Comparison of ENCODE assay signal across 8 cellular contexts in the genomic region with DNA sequence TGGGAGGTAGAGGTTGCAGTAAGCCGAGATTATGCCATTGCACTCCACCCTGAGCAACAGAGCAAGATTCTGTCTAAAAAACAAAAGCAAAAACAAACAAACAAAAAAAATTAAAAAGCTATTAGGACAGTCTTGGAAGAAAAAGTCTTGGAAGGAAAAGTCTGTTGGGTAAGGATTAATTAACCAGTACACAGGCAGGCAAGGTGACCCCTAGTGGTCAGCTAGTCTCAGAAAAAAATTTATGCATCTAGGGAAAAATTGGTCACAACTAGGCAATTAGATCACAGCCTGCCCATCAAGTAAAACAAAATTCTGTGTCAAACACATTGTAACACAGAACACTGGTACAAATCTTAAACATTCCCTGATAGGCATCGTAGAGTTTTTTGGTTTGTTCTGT. TPM values are rescaled to one million over a fixed set of nuclear protein-coding genes. Genes with fewer than 3 reads are reported as not detected.
A peak's percentile ranks its signal among the peaks of the same experiment; 100 is the strongest.
DNase-seq lines count a peak whose midpoint lies in the region; ATAC-seq and TF ChIP-seq lines count a peak whose summit lies in the region.

No MANE protein-coding gene starts in this region.

- ATAC-seq in sciatic nerve, result peak; percentile 56
- no peak for ATAC-seq in GM19035 (IDR thresholded peaks at IDR 0.05; ENCODE audit: unreplicated experiment)
- ATAC-seq in HG02970 (IDR thresholded peaks at IDR 0.05; ENCODE audit: low FRiP score, unreplicated experiment), result no peak
- no peak for ATAC-seq in HG02642 (IDR thresholded peaks at IDR 0.05; ENCODE audit: poor library complexity, unreplicated experiment)

- TF ChIP-seq CTCF in BJ (IDR thresholded peaks at IDR 0.05; ENCODE audit: insufficient read depth, low read depth, low read length), result peak; percentile 68
- TF ChIP-seq CTCF in GM20000 (IDR thresholded peaks at IDR 0.05; ENCODE audit: extremely low read depth, missing control alignments), result peak; percentile 53
- peak in 5 of 6 experiments; percentile 24 to 57 (median 29) for TF ChIP-seq CTCF in esophagus squamous epithelium (IDR thresholded peaks at IDR 0.05)

- peaks cover 0 to 37% (median 3%) of the 10 kb centered on the region in 3 donors for H3K4me1 ChIP-seq in esophagus squamous epithelium

- peak overlapping the region in 1 of 4 donors; percentile 56 for H3K27ac ChIP-seq in esophagus squamous epithelium

- intact Hi-C loops in esophagus squamous epithelium (cut with DNase I), result no loop called here
- intact Hi-C loops in sciatic nerve (cut with DNase I), result no loop called here

- H3K36me3 ChIP-seq in BJ (ENCODE audit: control insufficient read depth, insufficient read depth, low read length), result no peaks in the 10 kb centered on the region
- no peaks in the 10 kb centered on the region for H3K36me3 ChIP-seq in esophagus squamous epithelium

- no peak for DNase-seq in BJ (ENCODE audit: low read depth)
- peak; percentile 48 for DNase-seq in GM20000 (ENCODE audit: low spot score)
- peak; percentile 38 for DNase-seq in RPMI8226
- no peak for DNase-seq in esophagus squamous epithelium (lab: John Stamatoyannopoulos, UW)
- DNase-seq in sciatic nerve (ENCODE audit: low spot score), result no peak

- TF ChIP-seq POLR2A in esophagus squamous epithelium (IDR thresholded peaks at IDR 0.05), result no peak

- no peaks in the 10 kb centered on the region for H3K9me3 ChIP-seq in esophagus squamous epithelium

- WGBS in esophagus squamous epithelium, 2 donors, result 56% methylated on average over 2 of the region's 2 CpGs

- H3K4me3 ChIP-seq in BJ (ENCODE audit: low read depth, low read length) (no peak overlapping the region), esophagus squamous epithelium (no peak overlapping the region)

- H3K27me3 ChIP-seq in BJ (ENCODE audit: control insufficient read depth, insufficient read depth, low read length) (no peaks in the 10 kb centered on the region), esophagus squamous epithelium (peaks cover 0 to 7% (median 0%) of the 10 kb centered on the region in 4 donors)

- CTCF ChIA-PET in BJ (lab: Yijun Ruan, JAX), result interaction anchor here (0.7 to 1.8 kb wide), 11 partner anchors 9 to 245 kb away, joined by 3 to 9 read pairs (median 5); a partner anchor contains a TSS

- POLR2A ChIA-PET in BJ (lab: Charles Lee), result no interaction called here

RNA-seq across cellular contexts. Expression of a gene that starts 6.7 kb away (rescaled TPM):
- polyA plus RNA-seq in BJ (2011; rRNA removed), result 0.74 and 1.2 TPM in 2 replicates
- polyA minus RNA-seq in BJ (2011; rRNA and poly(A)+ RNA removed), result 0.14 and 0.77 TPM in 2 replicates
- 10 to 100 TPM in 3 of 4 donors, 1 to 10 TPM in 1; 3.8 to 19.8 (median 10.8) TPM for total RNA-seq in esophagus squamous epithelium
- total RNA-seq in sciatic nerve, result 1.2 TPM

RNA-seq across cellular contexts. Expression of a gene that starts 43.6 kb away (rescaled TPM):
- polyA plus RNA-seq in BJ (2011; rRNA removed), result 23.6 and 39.4 TPM in 2 replicates
- 32.5 and 44.9 TPM in 2 replicates for polyA minus RNA-seq in BJ (2011; rRNA and poly(A)+ RNA removed)
- 10 to 100 TPM; 23.6 to 43.7 (median 38.3) TPM for total RNA-seq in esophagus squamous epithelium
- 26.0 TPM for total RNA-seq in sciatic nerve

Comparison
In these comparisons a context has a peak if more than half of its experiments do, and no peak if none do; other contexts are left out.
1. DNase-seq: peak in GM20000 (single experiment) and RPMI8226 (single experiment); none in BJ (single experiment), esophagus squamous epithelium (single experiment) and sciatic nerve (single experiment).
2. Peak in every context shown above with its lines, with median percentiles within 50 percentile points of each other: CTCF ChIP-seq.